Comparison of ENCODE assay signal across 1 cellular context in the genomic region with DNA sequence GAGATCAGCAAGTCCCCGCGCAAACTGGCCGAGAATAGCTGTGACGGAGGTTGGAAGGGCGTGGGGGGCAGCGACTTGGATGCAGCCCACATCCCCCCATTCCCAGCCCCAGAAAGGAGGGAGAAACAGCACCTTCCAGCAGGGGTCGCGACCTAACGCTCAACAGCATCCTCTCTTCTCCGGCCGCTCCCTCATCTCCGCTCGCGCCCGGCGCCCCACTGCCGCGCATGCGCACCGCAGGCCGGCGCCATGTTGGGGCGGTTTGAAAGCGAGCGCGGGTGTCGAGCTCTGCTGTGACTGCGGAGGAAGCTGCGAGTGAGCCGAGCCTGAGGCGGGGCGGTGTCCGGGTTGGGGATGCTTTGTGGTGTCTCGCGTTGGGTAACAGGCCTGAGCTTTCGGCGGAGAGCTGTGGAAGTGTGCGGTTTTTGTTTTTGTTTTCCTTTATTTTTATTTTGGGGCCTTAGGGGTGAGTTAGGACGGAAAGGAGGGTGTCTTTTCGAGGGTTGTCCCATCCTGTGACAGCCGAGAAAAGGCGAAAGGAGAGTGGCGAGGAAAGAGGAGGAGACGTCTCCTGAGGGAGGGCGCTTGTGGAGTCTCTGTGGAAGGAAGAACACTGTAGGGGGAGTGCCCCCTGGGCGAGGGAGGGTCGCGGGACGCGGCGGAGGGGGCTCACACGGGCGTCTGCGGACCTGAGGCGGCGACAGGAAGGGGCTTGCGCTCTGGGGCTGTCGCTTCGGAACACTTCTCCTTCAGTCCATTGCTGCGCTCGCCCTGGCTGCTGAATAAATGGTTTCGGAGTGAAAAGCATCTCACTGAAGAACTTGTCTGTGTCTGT.
TF ChIP-seq lines count a peak whose summit lies in the region.

A gene (plus strand): TSS at position 247 of the 835 bp plus-strand sequence. CDS start 2,667 bp downstream, outside the sequence.
A gene with protein sequence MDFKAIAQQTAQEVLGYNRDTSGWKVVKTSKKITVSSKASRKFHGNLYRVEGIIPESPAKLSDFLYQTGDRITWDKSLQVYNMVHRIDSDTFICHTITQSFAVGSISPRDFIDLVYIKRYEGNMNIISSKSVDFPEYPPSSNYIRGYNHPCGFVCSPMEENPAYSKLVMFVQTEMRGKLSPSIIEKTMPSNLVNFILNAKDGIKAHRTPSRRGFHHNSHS (minus strand): TSS at position 199 of the 835 bp plus-strand sequence. CDS start 3,285 bp downstream, outside the sequence.

TF ChIP-seq in K562, 482 proteins besides CTCF, POLR2A, EP300 and RAD21 (continued from another document and continues in another):
- TF ChIP-seq, protein P1, sequence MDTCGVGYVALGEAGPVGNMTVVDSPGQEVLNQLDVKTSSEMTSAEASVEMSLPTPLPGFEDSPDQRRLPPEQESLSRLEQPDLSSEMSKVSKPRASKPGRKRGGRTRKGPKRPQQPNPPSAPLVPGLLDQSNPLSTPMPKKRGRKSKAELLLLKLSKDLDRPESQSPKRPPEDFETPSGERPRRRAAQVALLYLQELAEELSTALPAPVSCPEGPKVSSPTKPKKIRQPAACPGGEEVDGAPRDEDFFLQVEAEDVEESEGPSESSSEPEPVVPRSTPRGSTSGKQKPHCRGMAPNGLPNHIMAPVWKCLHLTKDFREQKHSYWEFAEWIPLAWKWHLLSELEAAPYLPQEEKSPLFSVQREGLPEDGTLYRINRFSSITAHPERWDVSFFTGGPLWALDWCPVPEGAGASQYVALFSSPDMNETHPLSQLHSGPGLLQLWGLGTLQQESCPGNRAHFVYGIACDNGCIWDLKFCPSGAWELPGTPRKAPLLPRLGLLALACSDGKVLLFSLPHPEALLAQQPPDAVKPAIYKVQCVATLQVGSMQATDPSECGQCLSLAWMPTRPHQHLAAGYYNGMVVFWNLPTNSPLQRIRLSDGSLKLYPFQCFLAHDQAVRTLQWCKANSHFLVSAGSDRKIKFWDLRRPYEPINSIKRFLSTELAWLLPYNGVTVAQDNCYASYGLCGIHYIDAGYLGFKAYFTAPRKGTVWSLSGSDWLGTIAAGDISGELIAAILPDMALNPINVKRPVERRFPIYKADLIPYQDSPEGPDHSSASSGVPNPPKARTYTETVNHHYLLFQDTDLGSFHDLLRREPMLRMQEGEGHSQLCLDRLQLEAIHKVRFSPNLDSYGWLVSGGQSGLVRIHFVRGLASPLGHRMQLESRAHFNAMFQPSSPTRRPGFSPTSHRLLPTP (IDR thresholded peaks at IDR 0.05; ENCODE audit: borderline replicate concordance, extremely low read depth, insufficient read length) = no peak
- TF ChIP-seq ZKSCAN8 (CRISPR knock-in tag; IDR thresholded peaks at IDR 0.05) (no peak), ZNF644 (tag; IDR thresholded peaks at IDR 0.05; ENCODE audit: low read depth) (no peak), FOXJ2 (tag; IDR thresholded peaks at IDR 0.05) (no peak), RB1 (IDR thresholded peaks at IDR 0.05; ENCODE audit: low read depth) (peak; percentile 50; the same call in 1 of the 2 replicates), GABPB1 (CRISPR knock-in tag; IDR thresholded peaks at IDR 0.05) (no peak), ZNF263 (CRISPR knock-in tag; IDR thresholded peaks at IDR 0.05; ENCODE audit: borderline replicate concordance) (peak; percentile 38; the same call in 1 of the 2 replicates), CCAR2 (IDR thresholded peaks at IDR 0.05; ENCODE audit: low read depth, low read length) (no peak), YBX1 (IDR thresholded peaks at IDR 0.05) (no peak), EGR1 (conservative IDR thresholded peaks at IDR 0.05) (0 out of 2 replicates have a peak, but pooled peaks have one; percentile 13), TAF1 (IDR thresholded peaks at IDR 0.05; ENCODE audit: control insufficient read depth, extremely low read depth, insufficient read depth, low read length, severe bottlenecking) (peak; percentile 89), ZSCAN32 (CRISPR knock-in tag; IDR thresholded peaks at IDR 0.05) (no peak), CBX1 (IDR thresholded peaks at IDR 0.05; ENCODE audit: low read depth) (peak; percentile 44; the same call in 1 of the 2 replicates), ZSCAN29 (IDR thresholded peaks at IDR 0.05) (no peak), HMG20A (CRISPR knock-in tag; conservative IDR thresholded peaks at IDR 0.05) (no peak), KDM4B (IDR thresholded peaks at IDR 0.05; ENCODE audit: borderline replicate concordance in 2 of 2, low read depth in 1 of 2) (0 out of 4 replicates have a peak, but pooled peaks of 1 of the 2 experiments have one; percentile 29), NFIX (CRISPR knock-in tag; IDR thresholded peaks at IDR 0.05; ENCODE audit: low read depth) (no peak), ZNF184 (CRISPR knock-in tag; IDR thresholded peaks at IDR 0.05) (no peak), POU5F1 (IDR thresholded peaks at IDR 0.05; ENCODE audit: borderline replicate concordance, low read depth, low read length, partially characterized antibody) (no peak), ARHGAP35 (IDR thresholded peaks at IDR 0.05; ENCODE audit: partially characterized antibody) (no peak), XRCC4 (IDR thresholded peaks at IDR 0.05; ENCODE audit: extremely low read depth, insufficient read depth, insufficient read length) (no peak)
- TF ChIP-seq, protein P2, sequence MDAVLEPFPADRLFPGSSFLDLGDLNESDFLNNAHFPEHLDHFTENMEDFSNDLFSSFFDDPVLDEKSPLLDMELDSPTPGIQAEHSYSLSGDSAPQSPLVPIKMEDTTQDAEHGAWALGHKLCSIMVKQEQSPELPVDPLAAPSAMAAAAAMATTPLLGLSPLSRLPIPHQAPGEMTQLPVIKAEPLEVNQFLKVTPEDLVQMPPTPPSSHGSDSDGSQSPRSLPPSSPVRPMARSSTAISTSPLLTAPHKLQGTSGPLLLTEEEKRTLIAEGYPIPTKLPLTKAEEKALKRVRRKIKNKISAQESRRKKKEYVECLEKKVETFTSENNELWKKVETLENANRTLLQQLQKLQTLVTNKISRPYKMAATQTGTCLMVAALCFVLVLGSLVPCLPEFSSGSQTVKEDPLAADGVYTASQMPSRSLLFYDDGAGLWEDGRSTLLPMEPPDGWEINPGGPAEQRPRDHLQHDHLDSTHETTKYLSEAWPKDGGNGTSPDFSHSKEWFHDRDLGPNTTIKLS (IDR thresholded peaks at IDR 0.05; ENCODE audit: borderline replicate concordance, low read depth) = no peak
- TF ChIP-seq, protein P3, sequence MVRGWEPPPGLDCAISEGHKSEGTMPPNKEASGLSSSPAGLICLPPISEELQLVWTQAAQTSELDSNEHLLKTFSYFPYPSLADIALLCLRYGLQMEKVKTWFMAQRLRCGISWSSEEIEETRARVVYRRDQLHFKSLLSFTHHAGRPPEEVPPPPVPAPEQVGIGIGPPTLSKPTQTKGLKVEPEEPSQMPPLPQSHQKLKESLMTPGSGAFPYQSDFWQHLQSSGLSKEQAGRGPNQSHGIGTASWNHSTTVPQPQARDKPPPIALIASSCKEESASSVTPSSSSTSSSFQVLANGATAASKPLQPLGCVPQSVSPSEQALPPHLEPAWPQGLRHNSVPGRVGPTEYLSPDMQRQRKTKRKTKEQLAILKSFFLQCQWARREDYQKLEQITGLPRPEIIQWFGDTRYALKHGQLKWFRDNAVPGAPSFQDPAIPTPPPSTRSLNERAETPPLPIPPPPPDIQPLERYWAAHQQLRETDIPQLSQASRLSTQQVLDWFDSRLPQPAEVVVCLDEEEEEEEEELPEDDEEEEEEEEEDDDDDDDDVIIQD (CRISPR knock-in tag; IDR thresholded peaks at IDR 0.05) = no peak
- TF ChIP-seq, protein P4, sequence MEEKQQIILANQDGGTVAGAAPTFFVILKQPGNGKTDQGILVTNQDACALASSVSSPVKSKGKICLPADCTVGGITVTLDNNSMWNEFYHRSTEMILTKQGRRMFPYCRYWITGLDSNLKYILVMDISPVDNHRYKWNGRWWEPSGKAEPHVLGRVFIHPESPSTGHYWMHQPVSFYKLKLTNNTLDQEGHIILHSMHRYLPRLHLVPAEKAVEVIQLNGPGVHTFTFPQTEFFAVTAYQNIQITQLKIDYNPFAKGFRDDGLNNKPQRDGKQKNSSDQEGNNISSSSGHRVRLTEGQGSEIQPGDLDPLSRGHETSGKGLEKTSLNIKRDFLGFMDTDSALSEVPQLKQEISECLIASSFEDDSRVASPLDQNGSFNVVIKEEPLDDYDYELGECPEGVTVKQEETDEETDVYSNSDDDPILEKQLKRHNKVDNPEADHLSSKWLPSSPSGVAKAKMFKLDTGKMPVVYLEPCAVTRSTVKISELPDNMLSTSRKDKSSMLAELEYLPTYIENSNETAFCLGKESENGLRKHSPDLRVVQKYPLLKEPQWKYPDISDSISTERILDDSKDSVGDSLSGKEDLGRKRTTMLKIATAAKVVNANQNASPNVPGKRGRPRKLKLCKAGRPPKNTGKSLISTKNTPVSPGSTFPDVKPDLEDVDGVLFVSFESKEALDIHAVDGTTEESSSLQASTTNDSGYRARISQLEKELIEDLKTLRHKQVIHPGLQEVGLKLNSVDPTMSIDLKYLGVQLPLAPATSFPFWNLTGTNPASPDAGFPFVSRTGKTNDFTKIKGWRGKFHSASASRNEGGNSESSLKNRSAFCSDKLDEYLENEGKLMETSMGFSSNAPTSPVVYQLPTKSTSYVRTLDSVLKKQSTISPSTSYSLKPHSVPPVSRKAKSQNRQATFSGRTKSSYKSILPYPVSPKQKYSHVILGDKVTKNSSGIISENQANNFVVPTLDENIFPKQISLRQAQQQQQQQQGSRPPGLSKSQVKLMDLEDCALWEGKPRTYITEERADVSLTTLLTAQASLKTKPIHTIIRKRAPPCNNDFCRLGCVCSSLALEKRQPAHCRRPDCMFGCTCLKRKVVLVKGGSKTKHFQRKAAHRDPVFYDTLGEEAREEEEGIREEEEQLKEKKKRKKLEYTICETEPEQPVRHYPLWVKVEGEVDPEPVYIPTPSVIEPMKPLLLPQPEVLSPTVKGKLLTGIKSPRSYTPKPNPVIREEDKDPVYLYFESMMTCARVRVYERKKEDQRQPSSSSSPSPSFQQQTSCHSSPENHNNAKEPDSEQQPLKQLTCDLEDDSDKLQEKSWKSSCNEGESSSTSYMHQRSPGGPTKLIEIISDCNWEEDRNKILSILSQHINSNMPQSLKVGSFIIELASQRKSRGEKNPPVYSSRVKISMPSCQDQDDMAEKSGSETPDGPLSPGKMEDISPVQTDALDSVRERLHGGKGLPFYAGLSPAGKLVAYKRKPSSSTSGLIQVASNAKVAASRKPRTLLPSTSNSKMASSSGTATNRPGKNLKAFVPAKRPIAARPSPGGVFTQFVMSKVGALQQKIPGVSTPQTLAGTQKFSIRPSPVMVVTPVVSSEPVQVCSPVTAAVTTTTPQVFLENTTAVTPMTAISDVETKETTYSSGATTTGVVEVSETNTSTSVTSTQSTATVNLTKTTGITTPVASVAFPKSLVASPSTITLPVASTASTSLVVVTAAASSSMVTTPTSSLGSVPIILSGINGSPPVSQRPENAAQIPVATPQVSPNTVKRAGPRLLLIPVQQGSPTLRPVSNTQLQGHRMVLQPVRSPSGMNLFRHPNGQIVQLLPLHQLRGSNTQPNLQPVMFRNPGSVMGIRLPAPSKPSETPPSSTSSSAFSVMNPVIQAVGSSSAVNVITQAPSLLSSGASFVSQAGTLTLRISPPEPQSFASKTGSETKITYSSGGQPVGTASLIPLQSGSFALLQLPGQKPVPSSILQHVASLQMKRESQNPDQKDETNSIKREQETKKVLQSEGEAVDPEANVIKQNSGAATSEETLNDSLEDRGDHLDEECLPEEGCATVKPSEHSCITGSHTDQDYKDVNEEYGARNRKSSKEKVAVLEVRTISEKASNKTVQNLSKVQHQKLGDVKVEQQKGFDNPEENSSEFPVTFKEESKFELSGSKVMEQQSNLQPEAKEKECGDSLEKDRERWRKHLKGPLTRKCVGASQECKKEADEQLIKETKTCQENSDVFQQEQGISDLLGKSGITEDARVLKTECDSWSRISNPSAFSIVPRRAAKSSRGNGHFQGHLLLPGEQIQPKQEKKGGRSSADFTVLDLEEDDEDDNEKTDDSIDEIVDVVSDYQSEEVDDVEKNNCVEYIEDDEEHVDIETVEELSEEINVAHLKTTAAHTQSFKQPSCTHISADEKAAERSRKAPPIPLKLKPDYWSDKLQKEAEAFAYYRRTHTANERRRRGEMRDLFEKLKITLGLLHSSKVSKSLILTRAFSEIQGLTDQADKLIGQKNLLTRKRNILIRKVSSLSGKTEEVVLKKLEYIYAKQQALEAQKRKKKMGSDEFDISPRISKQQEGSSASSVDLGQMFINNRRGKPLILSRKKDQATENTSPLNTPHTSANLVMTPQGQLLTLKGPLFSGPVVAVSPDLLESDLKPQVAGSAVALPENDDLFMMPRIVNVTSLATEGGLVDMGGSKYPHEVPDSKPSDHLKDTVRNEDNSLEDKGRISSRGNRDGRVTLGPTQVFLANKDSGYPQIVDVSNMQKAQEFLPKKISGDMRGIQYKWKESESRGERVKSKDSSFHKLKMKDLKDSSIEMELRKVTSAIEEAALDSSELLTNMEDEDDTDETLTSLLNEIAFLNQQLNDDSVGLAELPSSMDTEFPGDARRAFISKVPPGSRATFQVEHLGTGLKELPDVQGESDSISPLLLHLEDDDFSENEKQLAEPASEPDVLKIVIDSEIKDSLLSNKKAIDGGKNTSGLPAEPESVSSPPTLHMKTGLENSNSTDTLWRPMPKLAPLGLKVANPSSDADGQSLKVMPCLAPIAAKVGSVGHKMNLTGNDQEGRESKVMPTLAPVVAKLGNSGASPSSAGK (IDR thresholded peaks at IDR 0.05) = no peak
- TF ChIP-seq, protein P5, sequence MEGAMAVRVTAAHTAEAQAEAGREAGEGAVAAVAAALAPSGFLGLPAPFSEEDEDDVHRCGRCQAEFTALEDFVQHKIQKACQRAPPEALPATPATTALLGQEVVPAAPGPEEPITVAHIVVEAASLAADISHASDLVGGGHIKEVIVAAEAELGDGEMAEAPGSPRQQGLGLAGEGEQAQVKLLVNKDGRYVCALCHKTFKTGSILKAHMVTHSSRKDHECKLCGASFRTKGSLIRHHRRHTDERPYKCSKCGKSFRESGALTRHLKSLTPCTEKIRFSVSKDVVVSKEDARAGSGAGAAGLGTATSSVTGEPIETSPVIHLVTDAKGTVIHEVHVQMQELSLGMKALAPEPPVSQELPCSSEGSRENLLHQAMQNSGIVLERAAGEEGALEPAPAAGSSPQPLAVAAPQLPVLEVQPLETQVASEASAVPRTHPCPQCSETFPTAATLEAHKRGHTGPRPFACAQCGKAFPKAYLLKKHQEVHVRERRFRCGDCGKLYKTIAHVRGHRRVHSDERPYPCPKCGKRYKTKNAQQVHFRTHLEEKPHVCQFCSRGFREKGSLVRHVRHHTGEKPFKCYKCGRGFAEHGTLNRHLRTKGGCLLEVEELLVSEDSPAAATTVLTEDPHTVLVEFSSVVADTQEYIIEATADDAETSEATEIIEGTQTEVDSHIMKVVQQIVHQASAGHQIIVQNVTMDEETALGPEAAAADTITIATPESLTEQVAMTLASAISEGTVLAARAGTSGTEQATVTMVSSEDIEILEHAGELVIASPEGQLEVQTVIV (CRISPR knock-in tag; IDR thresholded peaks at IDR 0.05; ENCODE audit: borderline replicate concordance) = no peak
- TF ChIP-seq, protein P6, sequence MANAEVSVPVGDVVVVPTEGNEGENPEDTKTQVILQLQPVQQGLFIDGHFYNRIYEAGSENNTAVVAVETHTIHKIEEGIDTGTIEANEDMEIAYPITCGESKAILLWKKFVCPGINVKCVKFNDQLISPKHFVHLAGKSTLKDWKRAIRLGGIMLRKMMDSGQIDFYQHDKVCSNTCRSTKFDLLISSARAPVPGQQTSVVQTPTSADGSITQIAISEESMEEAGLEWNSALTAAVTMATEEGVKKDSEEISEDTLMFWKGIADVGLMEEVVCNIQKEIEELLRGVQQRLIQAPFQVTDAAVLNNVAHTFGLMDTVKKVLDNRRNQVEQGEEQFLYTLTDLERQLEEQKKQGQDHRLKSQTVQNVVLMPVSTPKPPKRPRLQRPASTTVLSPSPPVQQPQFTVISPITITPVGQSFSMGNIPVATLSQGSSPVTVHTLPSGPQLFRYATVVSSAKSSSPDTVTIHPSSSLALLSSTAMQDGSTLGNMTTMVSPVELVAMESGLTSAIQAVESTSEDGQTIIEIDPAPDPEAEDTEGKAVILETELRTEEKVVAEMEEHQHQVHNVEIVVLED (CRISPR knock-in tag; IDR thresholded peaks at IDR 0.05) = no peak
